8 cellular contexts compared by ENCODE assay signal in the genomic region with DNA sequence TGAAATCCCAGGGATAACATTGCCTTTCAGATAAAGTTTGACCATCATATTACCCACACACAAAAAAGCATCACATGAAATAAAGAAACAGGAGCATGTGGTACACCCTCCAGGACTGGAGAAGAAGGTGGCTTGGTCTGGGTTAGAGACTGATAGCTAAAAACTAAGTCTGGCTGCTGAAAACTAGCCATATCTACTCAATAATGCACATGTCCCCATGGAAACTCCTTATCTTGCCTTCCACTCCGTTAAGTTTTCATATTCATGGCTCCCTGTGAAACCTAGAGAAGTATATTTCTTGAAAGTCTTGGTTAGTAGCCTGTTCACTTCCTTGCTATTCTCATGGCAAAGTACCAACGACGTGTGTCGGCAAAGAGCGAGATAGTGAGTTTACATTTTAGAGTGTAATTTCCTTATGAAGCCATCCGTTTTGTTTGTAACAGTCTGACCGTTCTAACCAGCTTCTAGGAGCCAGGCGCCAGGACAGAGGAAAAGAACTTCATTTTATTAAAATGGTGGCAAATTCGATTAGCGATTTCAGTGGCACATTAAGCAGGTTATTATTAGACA.
"Had no signal": no experiment of that assay in that cellular context is flagged by ENCODE, and none has a peak within 500 bp of the region (broad histone marks: within the 10 kb centered on the region; RNA-seq: fewer than 3 reads in every experiment).

No MANE protein-coding gene starts in this region.

- H3K36me3 ChIP-seq: HAP-1 had no signal

- H3K9me3 ChIP-seq: HAP-1 had no signal

- DNase-seq: GOT3, H7, HFFc6, KG1 had no signal

- H3K4me3 ChIP-seq: GM23248, HAP-1 had no signal

- H3K27ac ChIP-seq: GM23248 had no signal

- FAIRE-seq: HTR-8/SVneo had no signal

- H2AFZ ChIP-seq: GM23248 had no signal

- H3K9ac ChIP-seq: GM23248 had no signal

- ATAC-seq: HCT116 had no signal
